Comparison of ENCODE assay signal across 1 cellular context in the genomic region with DNA sequence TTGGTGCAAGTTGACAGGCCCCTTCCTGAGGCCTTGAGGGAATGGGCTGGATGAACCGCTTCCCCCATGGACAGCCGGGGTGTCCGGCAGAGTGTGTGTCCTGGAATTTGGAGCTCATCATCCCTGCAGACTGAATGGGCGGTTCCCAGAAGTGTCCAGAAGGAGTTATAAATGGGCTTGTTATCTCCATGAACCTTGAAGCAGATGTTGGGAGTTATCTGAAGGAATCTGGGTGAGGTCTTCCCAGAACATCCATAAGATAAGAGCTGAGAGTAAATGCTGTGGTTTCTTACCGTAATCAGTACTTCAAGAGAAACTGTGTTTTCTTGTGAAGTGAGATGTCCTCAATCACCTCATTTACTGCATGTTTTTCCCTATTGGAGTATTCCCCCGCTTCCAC.
TF ChIP-seq lines count a peak whose summit lies in the region.

No MANE protein-coding gene starts in this region.

TF ChIP-seq in K562, 482 proteins besides CTCF, POLR2A, EP300 and RAD21 (continued from another document and continues in another):
- TF ChIP-seq, protein P1, sequence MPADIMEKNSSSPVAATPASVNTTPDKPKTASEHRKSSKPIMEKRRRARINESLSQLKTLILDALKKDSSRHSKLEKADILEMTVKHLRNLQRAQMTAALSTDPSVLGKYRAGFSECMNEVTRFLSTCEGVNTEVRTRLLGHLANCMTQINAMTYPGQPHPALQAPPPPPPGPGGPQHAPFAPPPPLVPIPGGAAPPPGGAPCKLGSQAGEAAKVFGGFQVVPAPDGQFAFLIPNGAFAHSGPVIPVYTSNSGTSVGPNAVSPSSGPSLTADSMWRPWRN (IDR thresholded peaks at IDR 0.05; ENCODE audit: low read depth) = peak; percentile 95
- 0 out of 2 replicates have a peak, but pooled peaks have one; percentile 25 for TF ChIP-seq ZNF41 (CRISPR knock-in tag; conservative IDR thresholded peaks at IDR 0.05)
- no peak for TF ChIP-seq KDM2B (CRISPR knock-in tag; IDR thresholded peaks at IDR 0.05)
- no peak for TF ChIP-seq CSDE1 (IDR thresholded peaks at IDR 0.05)
- TF ChIP-seq, protein P2, sequence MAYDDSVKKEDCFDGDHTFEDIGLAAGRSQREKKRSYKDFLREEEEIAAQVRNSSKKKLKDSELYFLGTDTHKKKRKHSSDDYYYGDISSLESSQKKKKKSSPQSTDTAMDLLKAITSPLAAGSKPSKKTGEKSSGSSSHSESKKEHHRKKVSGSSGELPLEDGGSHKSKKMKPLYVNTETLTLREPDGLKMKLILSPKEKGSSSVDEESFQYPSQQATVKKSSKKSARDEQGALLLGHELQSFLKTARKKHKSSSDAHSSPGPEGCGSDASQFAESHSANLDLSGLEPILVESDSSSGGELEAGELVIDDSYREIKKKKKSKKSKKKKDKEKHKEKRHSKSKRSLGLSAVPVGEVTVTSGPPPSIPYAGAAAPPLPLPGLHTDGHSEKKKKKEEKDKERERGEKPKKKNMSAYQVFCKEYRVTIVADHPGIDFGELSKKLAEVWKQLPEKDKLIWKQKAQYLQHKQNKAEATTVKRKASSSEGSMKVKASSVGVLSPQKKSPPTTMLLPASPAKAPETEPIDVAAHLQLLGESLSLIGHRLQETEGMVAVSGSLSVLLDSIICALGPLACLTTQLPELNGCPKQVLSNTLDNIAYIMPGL (CRISPR knock-in tag; IDR thresholded peaks at IDR 0.05) = no peak
- no peak; the same call in 1 of the 2 replicates for TF ChIP-seq PHB2 (IDR thresholded peaks at IDR 0.05; ENCODE audit: low read depth)
- TF ChIP-seq ZNF76 (CRISPR knock-in tag; IDR thresholded peaks at IDR 0.05; ENCODE audit: borderline replicate concordance) = no peak
- peak; percentile 77; the same call in 1 of the 2 replicates for TF ChIP-seq ZNF449 (CRISPR knock-in tag; IDR thresholded peaks at IDR 0.05)
- no peak for TF ChIP-seq ZNF408 (CRISPR knock-in tag; IDR thresholded peaks at IDR 0.05; ENCODE audit: low read depth)
- 0 out of 2 replicates have a peak, but pooled peaks have one; percentile 80 for TF ChIP-seq ZBTB9 (CRISPR knock-in tag; IDR thresholded peaks at IDR 0.05)
- TF ChIP-seq VEZF1 (CRISPR knock-in tag; IDR thresholded peaks at IDR 0.05) = peak; percentile 63
- TF ChIP-seq ELF4 (CRISPR knock-in tag; IDR thresholded peaks at IDR 0.05) = peak; percentile 91
- TF ChIP-seq CBFA2T2 (conservative IDR thresholded peaks at IDR 0.05) = peak; percentile 94
- no peak for TF ChIP-seq SMAD2 (IDR thresholded peaks at IDR 0.05; ENCODE audit: low read depth, low read length)
- no peak for TF ChIP-seq ZNF518B (CRISPR knock-in tag; IDR thresholded peaks at IDR 0.05)
- TF ChIP-seq ZNF77 (CRISPR knock-in tag; IDR thresholded peaks at IDR 0.05) = no peak
- TF ChIP-seq NFIC (IDR thresholded peaks at IDR 0.05) = peak; percentile 73
- no peak for TF ChIP-seq PHTF2 (CRISPR knock-in tag; IDR thresholded peaks at IDR 0.05)
- peak; percentile 98 for TF ChIP-seq MEIS2 (IDR thresholded peaks at IDR 0.05; ENCODE audit: partially characterized antibody)
- TF ChIP-seq, protein P3, sequence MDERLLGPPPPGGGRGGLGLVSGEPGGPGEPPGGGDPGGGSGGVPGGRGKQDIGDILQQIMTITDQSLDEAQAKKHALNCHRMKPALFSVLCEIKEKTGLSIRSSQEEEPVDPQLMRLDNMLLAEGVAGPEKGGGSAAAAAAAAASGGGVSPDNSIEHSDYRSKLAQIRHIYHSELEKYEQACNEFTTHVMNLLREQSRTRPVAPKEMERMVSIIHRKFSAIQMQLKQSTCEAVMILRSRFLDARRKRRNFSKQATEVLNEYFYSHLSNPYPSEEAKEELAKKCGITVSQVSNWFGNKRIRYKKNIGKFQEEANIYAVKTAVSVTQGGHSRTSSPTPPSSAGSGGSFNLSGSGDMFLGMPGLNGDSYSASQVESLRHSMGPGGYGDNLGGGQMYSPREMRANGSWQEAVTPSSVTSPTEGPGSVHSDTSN (CRISPR knock-in tag; IDR thresholded peaks at IDR 0.05; ENCODE audit: low read depth) = no peak
- TF ChIP-seq, protein P3 (tag; conservative IDR thresholded peaks at IDR 0.05; ENCODE audit: low read depth) = peak; percentile 94
- 0 out of 2 replicates have a peak, but pooled peaks have one; percentile 36 for TF ChIP-seq ZEB2 (IDR thresholded peaks at IDR 0.05)
- TF ChIP-seq CTBP1 (IDR thresholded peaks at IDR 0.05; ENCODE audit: borderline replicate concordance) = peak; percentile 98
- TF ChIP-seq NBN (IDR thresholded peaks at IDR 0.05; ENCODE audit: low read depth) = no peak
- TF ChIP-seq ID3 (CRISPR knock-in tag; IDR thresholded peaks at IDR 0.05) = no peak
- peak; percentile 66; the same call in 1 of the 2 replicates for TF ChIP-seq ID3 (tag; IDR thresholded peaks at IDR 0.05)
- TF ChIP-seq LCOR (CRISPR knock-in tag; IDR thresholded peaks at IDR 0.05) = no peak
- TF ChIP-seq ZNF197 (CRISPR knock-in tag; IDR thresholded peaks at IDR 0.05; ENCODE audit: low read depth) = peak; percentile 93
- peak; percentile 25; the same call in 1 of the 2 replicates for TF ChIP-seq CHAMP1 (IDR thresholded peaks at IDR 0.05)
- peak in 1 of 2 experiments; percentile 56 for TF ChIP-seq AFF1 (IDR thresholded peaks at IDR 0.05; ENCODE audit: low read depth in 1 of 2, partially characterized antibody in 2 of 2)
- TF ChIP-seq MTA1 (IDR thresholded peaks at IDR 0.05; ENCODE audit: borderline replicate concordance) = peak; percentile 92
- TF ChIP-seq CBX8 (IDR thresholded peaks at IDR 0.05; ENCODE audit: borderline replicate concordance, extremely low read depth, low read depth, low read length, poor library complexity, severe bottlenecking) = no peak
- no peak for TF ChIP-seq KAT7 (CRISPR knock-in tag; IDR thresholded peaks at IDR 0.05; ENCODE audit: borderline replicate concordance)
- TF ChIP-seq CCAR2 (IDR thresholded peaks at IDR 0.05; ENCODE audit: low read depth, low read length) = no peak
- peak; percentile 78 for TF ChIP-seq ZNF24 (IDR thresholded peaks at IDR 0.05)
- TF ChIP-seq CEBPG (CRISPR knock-in tag; IDR thresholded peaks at IDR 0.05) = no peak
- TF ChIP-seq CEBPG (tag; conservative IDR thresholded peaks at IDR 0.05 in 1 of 2, IDR thresholded peaks at IDR 0.05 in 1 of 2) = no peak
- TF ChIP-seq ZNF311 (CRISPR knock-in tag; IDR thresholded peaks at IDR 0.05) = peak; percentile 47; the same call in 1 of the 2 replicates
- TF ChIP-seq DNMT1 (IDR thresholded peaks at IDR 0.05) = no peak
- peak; percentile 97 for TF ChIP-seq ARID1B (IDR thresholded peaks at IDR 0.05)
